In the genomic region with DNA sequence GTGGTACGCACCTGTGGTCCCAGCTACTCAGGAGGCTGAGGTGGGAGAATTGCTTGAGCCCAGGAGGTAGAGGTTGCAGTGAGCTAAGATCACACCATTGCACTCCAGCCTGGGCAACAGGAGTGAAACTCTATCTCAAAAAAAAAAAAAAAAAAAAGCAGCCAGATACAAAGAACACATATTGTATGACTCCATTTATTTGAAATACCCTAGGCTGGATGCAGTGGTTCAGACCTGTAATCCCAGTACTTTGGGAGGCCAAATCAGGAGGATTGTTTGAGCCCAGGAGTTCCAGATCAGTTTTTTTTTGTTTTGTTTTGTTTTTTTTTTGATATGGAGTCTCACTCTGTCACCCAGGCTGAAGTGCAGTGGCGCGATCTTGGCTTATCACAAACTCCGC, we compare ENCODE assay signal across 7 cellular contexts. TPM values are rescaled to one million over a fixed set of nuclear protein-coding genes. Genes with fewer than 3 reads are reported as not detected.
"Had no signal": no experiment of that assay in that cellular context is flagged by ENCODE, and none has a peak within 500 bp of the region (broad histone marks: within the 10 kb centered on the region; RNA-seq: fewer than 3 reads in every experiment).

No MANE protein-coding gene starts in this region.

RNA-seq across cellular contexts. Expression of gene FAM180B, which starts 24.1 kb away (rescaled TPM):
- total RNA-seq: activated CD8-positive, alpha-beta T cell treated with anti-CD3 and anti-CD28 coated beads, Interleukin-2, amount 10 ng/mL, durations not matched to agents 7 days and 5 days; activated naive CD8-positive, alpha-beta T cell treated with anti-CD3 and anti-CD28 coated beads, Interleukin-2, amount 10 ng/mL, durations not matched to agents 7 days and 5 days; ascending aorta; bronchial epithelial cell; cardiac muscle cell; chondrocyte; T-helper 1 cell treated with Interleukin-12 subunit alpha and Interleukin-12 subunit beta and Interleukin-4 antibody, amounts not matched to agents 30 ng/mL and 1 ng/mL, for 36 hours had no signal
